24 cellular contexts compared by ENCODE assay signal in the genomic region with DNA sequence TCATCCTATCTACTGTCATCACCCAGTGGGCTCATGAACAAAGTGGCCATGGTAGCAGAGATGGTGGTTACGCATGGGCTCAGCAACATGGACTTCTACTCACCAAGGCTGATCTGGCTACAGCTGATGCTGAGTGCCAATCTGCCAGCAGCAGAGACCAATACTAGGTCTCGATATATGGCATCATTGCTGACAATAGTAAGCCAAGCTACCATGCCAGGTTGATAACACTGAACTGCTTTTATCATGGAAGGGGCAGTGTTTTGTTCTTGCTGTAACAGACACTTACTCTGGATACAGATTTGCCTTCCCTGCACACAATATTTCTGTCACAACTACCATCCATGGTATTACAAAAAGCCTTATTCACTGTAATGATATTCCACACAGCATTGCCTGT. TPM values are rescaled to one million over a fixed set of nuclear protein-coding genes. Genes with fewer than 3 reads are reported as not detected.
DNase-seq lines count a peak whose midpoint lies in the region; ATAC-seq and TF ChIP-seq lines count a peak whose summit lies in the region.
"Had no signal": no experiment of that assay in that cellular context is flagged by ENCODE, and none has a peak within 500 bp of the region (broad histone marks: within the 10 kb centered on the region; RNA-seq: fewer than 3 reads in every experiment).

No MANE protein-coding gene starts in this region.

- POLR2A ChIA-PET in activated CD8-positive, alpha-beta T cell treated with anti-CD3 and anti-CD28 coated beads, Interleukin-2, amount 10 ng/mL, durations not matched to agents 7 days and 5 days (lab: Charles Lee), result no interaction called here
- POLR2A ChIA-PET in activated CD8-positive, alpha-beta T cell treated with anti-CD3 and anti-CD28 coated beads for 36 hours (lab: Charles Lee), result interaction anchor here (0.9 kb wide), 1 partner anchor 97 kb away, joined by 3 read pairs; a partner anchor contains a TSS

- peaks cover 2% of the 10 kb centered on the region for H3K4me1 ChIP-seq in right cardiac atrium (ENCODE audit: control insufficient read depth, insufficient read depth, low read length)
- H3K4me1 ChIP-seq: A549, BE2C had no signal

- CTCF ChIA-PET in activated CD8-positive, alpha-beta T cell treated with anti-CD3 and anti-CD28 coated beads, Interleukin-2, amount 10 ng/mL, durations not matched to agents 7 days and 5 days (lab: Charles Lee), result no interaction called here
- CTCF ChIA-PET in activated CD8-positive, alpha-beta T cell treated with anti-CD3 and anti-CD28 coated beads for 36 hours (lab: Charles Lee), result no interaction called here

- WGBS in right cardiac atrium, result 79% methylated on average over 2 of the region's 2 CpGs

- no peak overlapping the region for H3K4me3 Mint-ChIP-seq in activated CD8-positive, alpha-beta T cell treated with anti-CD3 and anti-CD28 coated beads, Interleukin-2, amount 10 ng/mL, durations not matched to agents 7 days and 5 days
- H3K4me3 Mint-ChIP-seq in activated CD8-positive, alpha-beta T cell treated with anti-CD3 and anti-CD28 coated beads for 36 hours, result no peak overlapping the region
- H3K4me3 Mint-ChIP-seq: CD14-positive monocyte; CD4-positive, alpha-beta T cell; CD8-positive, alpha-beta memory T cell had no signal

- no peak for TF ChIP-seq CTCF in activated CD8-positive, alpha-beta T cell treated with anti-CD3 and anti-CD28 coated beads for 36 hours (IDR thresholded peaks at IDR 0.05)

- H3K27ac Mint-ChIP-seq in activated CD8-positive, alpha-beta T cell treated with anti-CD3 and anti-CD28 coated beads, Interleukin-2, amount 10 ng/mL, durations not matched to agents 7 days and 5 days, result peak overlapping the region; percentile 9
- no peak overlapping the region for H3K27ac Mint-ChIP-seq in activated CD8-positive, alpha-beta T cell treated with anti-CD3 and anti-CD28 coated beads for 36 hours
- H3K27ac Mint-ChIP-seq: CD4-positive, alpha-beta T cell had no signal

- no peaks in the 10 kb centered on the region for H3K27me3 ChIP-seq in right cardiac atrium (ENCODE audit: control insufficient read depth, insufficient read depth)
- H3K27me3 ChIP-seq: BE2C; BLaER1 treated with 17β-estradiol and CSF1 and Interleukin-3, amounts not matched to agents 10 nM and 100 nM had no signal

- H3K9me3 Mint-ChIP-seq in activated CD8-positive, alpha-beta T cell treated with anti-CD3 and anti-CD28 coated beads, Interleukin-2, amount 10 ng/mL, durations not matched to agents 7 days and 5 days (ENCODE audit: insufficient read depth), result no peaks in the 10 kb centered on the region
- H3K9me3 Mint-ChIP-seq in activated CD8-positive, alpha-beta T cell treated with anti-CD3 and anti-CD28 coated beads for 36 hours, result no peaks in the 10 kb centered on the region
- H3K9me3 Mint-ChIP-seq: CD4-positive, alpha-beta T cell; CD8-positive, alpha-beta memory T cell had no signal

- intact Hi-C loops in activated CD8-positive, alpha-beta T cell treated with anti-CD3 and anti-CD28 coated beads for 36 hours (cut with micrococcal nuclease), result no loop called here
- intact Hi-C loops in left ventricle myocardium superior (cut with micrococcal nuclease) (no loop called here), right cardiac atrium (cut with DNase I) (no loop called here)

- no peak overlapping the region for H3K4me3 ChIP-seq in right cardiac atrium (ENCODE audit: low read length)
- H3K4me3 ChIP-seq: A549; BLaER1 treated with 17β-estradiol and CSF1 and Interleukin-3, amounts not matched to agents 10 nM and 100 nM; GM12878; GM23248 had no signal

- H3K27me3 Mint-ChIP-seq in activated CD8-positive, alpha-beta T cell treated with anti-CD3 and anti-CD28 coated beads, Interleukin-2, amount 10 ng/mL, durations not matched to agents 7 days and 5 days (ENCODE audit: low read depth), result no peaks in the 10 kb centered on the region
- H3K27me3 Mint-ChIP-seq in activated CD8-positive, alpha-beta T cell treated with anti-CD3 and anti-CD28 coated beads for 36 hours, result no peaks in the 10 kb centered on the region
- H3K27me3 Mint-ChIP-seq: CD4-positive, alpha-beta T cell; CD8-positive, alpha-beta memory T cell had no signal

- ATAC-seq in activated CD8-positive, alpha-beta T cell treated with anti-CD3 and anti-CD28 coated beads, Interleukin-2, amount 10 ng/mL, durations not matched to agents 7 days and 5 days, result no peak
- no peak for ATAC-seq in activated CD8-positive, alpha-beta T cell treated with anti-CD3 and anti-CD28 coated beads for 36 hours
- ATAC-seq in left ventricle myocardium superior (peak; percentile 47), right cardiac atrium (no peak), GM21619 (IDR thresholded peaks at IDR 0.05; ENCODE audit: unreplicated experiment) (no peak)
- ATAC-seq: A549, GM12878 had no signal

- peaks cover 36% of the 10 kb centered on the region for H3K36me3 Mint-ChIP-seq in activated CD8-positive, alpha-beta T cell treated with anti-CD3 and anti-CD28 coated beads, Interleukin-2, amount 10 ng/mL, durations not matched to agents 7 days and 5 days (ENCODE audit: low read depth)
- H3K36me3 Mint-ChIP-seq in activated CD8-positive, alpha-beta T cell treated with anti-CD3 and anti-CD28 coated beads for 36 hours (ENCODE audit: low read depth), result peaks cover 5% of the 10 kb centered on the region

- DNase-seq in activated CD8-positive, alpha-beta T cell treated with anti-CD3 and anti-CD28 coated beads, Interleukin-2, amount 10 ng/mL, durations not matched to agents 7 days and 5 days, result no peak
- no peak for DNase-seq in activated CD8-positive, alpha-beta T cell treated with anti-CD3 and anti-CD28 coated beads for 36 hours
- DNase-seq in left ventricle myocardium superior (no peak), right cardiac atrium (no peak), myocyte (ENCODE audit: low read depth) (peak; percentile 40)
- DNase-seq in activated CD4-positive, CD25-positive, alpha-beta regulatory T cell (lab: John Stamatoyannopoulos, UW), result no peak
- DNase-seq: 8988T; ACHN; AML-193; BE2C; CD4-positive, alpha-beta T cell; CD8-positive, alpha-beta memory T cell; DMS 273 treated with DMSO at 0.1 percent for 48 hours; DMS79; EL; GDM1; GM23248; H7; HCEC 1CT had no signal

- no peak overlapping the region for H3K27ac ChIP-seq in right cardiac atrium (ENCODE audit: low read length)
- H3K27ac ChIP-seq: A549; BLaER1 treated with 17β-estradiol and CSF1 and Interleukin-3, amounts not matched to agents 10 nM and 100 nM; GM23248 had no signal

- H3K9me3 ChIP-seq in right cardiac atrium (ENCODE audit: control insufficient read depth, low read length), result no peaks in the 10 kb centered on the region
- H3K9me3 ChIP-seq: A549; BE2C; BLaER1 treated with 17β-estradiol and CSF1 and Interleukin-3, amounts not matched to agents 10 nM and 100 nM had no signal

- H3K4me1 Mint-ChIP-seq in activated CD8-positive, alpha-beta T cell treated with anti-CD3 and anti-CD28 coated beads, Interleukin-2, amount 10 ng/mL, durations not matched to agents 7 days and 5 days (ENCODE audit: low read depth), result peaks cover 41% of the 10 kb centered on the region
- H3K4me1 Mint-ChIP-seq in activated CD8-positive, alpha-beta T cell treated with anti-CD3 and anti-CD28 coated beads for 36 hours (ENCODE audit: low read depth), result peaks cover 34% of the 10 kb centered on the region

RNA-seq across cellular contexts. Expression of a gene that starts 43.4 kb away (rescaled TPM):
- 10 to 100 TPM; 50.8 to 53.1 TPM for total RNA-seq in activated CD8-positive, alpha-beta T cell treated with anti-CD3 and anti-CD28 coated beads, Interleukin-2, amount 10 ng/mL, durations not matched to agents 7 days and 5 days
- total RNA-seq in activated CD8-positive, alpha-beta T cell treated with anti-CD3 and anti-CD28 coated beads for 36 hours, result 10 to 100 TPM; 12.8 to 12.9 TPM
- total RNA-seq in left ventricle myocardium superior (11.9 TPM), right cardiac atrium (10 to 100 TPM in 3 of 4 donors, 1 to 10 TPM in 1; 9.9 to 15.5 (median 13.2) TPM), myocyte (5.5 and 5.6 TPM in 2 replicates)
- polyA plus RNA-seq in right cardiac atrium, result 2.0 TPM
- 1.1 TPM for polyA plus RNA-seq in myocyte (2012)
